17 cellular contexts compared by ENCODE assay signal in genomic region chr14:20382526-20382925, GRCh38. TPM values are rescaled to one million over a fixed set of nuclear protein-coding genes. Genes with fewer than 3 reads are reported as not detected.
"Had no signal": no experiment of that assay in that cellular context is flagged by ENCODE, and none has a peak within 500 bp of the region (broad histone marks: within the 10 kb centered on the region; RNA-seq: fewer than 3 reads in every experiment).

No MANE protein-coding gene starts in this region.

- H3K4me1 Mint-ChIP-seq: naive thymus-derived CD4-positive, alpha-beta T cell had no signal

- ATAC-seq: esophagus mucosa; gastrocnemius medialis; heart right ventricle; naive thymus-derived CD4-positive, alpha-beta T cell; pancreas; right cardiac atrium had no signal

- H3K4me3 ChIP-seq: coronary artery, gastrocnemius medialis, heart right ventricle, pancreas had no signal

- H3K27me3 Mint-ChIP-seq: naive thymus-derived CD4-positive, alpha-beta T cell; progenitor cell of endocrine pancreas had no signal

- H3K9me3 ChIP-seq: gastrocnemius medialis, heart right ventricle, pancreas had no signal

- H3K27me3 ChIP-seq: gastrocnemius medialis, heart right ventricle, pancreas had no signal

- H3K27ac Mint-ChIP-seq: progenitor cell of endocrine pancreas had no signal

- H3K4me3 Mint-ChIP-seq: naive thymus-derived CD4-positive, alpha-beta T cell had no signal

- DNase-seq: effector CD4-positive, alpha-beta T cell; gastrocnemius medialis; heart right ventricle; hypothalamus; kidney glomerular epithelial cell; naive thymus-derived CD4-positive, alpha-beta T cell; occipital lobe; right cardiac atrium; small intestine; stimulated activated CD4-positive, alpha-beta T cell treated with anti-CD3 and anti-CD28 coated beads, Interleukin-12 subunit alpha, Interleukin-12 subunit beta, amount 100 ng/mL, for 4 hours; trophoblast cell had no signal

- H3K27ac ChIP-seq: coronary artery, gastrocnemius medialis, heart right ventricle, pancreas had no signal

- H3K4me1 ChIP-seq: gastrocnemius medialis, heart right ventricle, pancreas had no signal

- H3K9me3 Mint-ChIP-seq: naive thymus-derived CD4-positive, alpha-beta T cell had no signal

RNA-seq across cellular contexts. Expression of gene KLHL33, which starts 53.4 kb away (rescaled TPM):
- total RNA-seq: chondrocyte had no signal
- polyA plus RNA-seq: naive thymus-derived CD4-positive, alpha-beta T cell; neural cell had no signal
